ENCODE assay signal across 8 cellular contexts in the genomic region with DNA sequence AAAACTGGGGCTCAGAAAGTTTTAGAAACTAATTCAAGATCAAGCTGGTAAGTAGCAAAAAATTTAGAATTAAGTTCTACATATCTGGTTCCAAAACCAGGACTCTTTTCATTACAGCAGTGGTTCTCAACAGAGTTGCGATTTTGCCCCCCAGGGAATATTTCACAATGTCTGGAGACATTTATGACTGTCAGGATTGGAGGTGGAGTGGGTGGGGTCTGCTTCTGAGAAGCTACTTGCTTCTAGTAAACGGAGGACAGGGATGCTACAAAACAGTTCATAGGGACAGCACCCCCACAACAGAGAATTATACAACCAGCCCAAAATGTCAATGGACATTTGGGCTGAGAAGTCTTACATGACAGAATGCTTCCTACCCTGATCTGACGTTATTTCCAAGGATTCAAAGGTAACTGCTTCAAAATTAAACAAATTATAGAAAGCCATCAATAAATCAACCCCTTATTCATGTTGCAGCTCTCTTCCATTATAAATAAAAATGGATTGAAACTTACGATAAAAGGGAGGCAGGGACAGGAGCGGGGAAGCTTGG. TPM values are rescaled to one million over a fixed set of nuclear protein-coding genes. Genes with fewer than 3 reads are reported as not detected.
DNase-seq lines count a peak whose midpoint lies in the region; ATAC-seq lines count a peak whose summit lies in the region.

No MANE protein-coding gene starts in this region.

- H3K27me3 Mint-ChIP-seq in activated naive CD4-positive, alpha-beta T cell treated with anti-CD3 and anti-CD28 coated beads, Interleukin-2, amount 50 U/mL, for 24 hours, result no peaks in the 10 kb centered on the region
- H3K27me3 Mint-ChIP-seq in activated naive CD8-positive, alpha-beta T cell treated with anti-CD3 and anti-CD28 coated beads, Interleukin-2, amount 10 ng/mL, durations not matched to agents 7 days and 5 days, result peaks cover 13% of the 10 kb centered on the region
- peaks cover 8% of the 10 kb centered on the region for H3K27me3 Mint-ChIP-seq in stimulated activated naive CD8-positive, alpha-beta T cell treated with anti-CD3 and anti-CD28 coated beads, Interleukin-15, amount 100 ng/mL, for 72 hours

- H3K27ac Mint-ChIP-seq in activated naive CD4-positive, alpha-beta T cell treated with anti-CD3 and anti-CD28 coated beads, Interleukin-2, amount 50 U/mL, for 24 hours, result no peak overlapping the region
- peak overlapping the region; percentile 87 for H3K27ac Mint-ChIP-seq in activated naive CD8-positive, alpha-beta T cell treated with anti-CD3 and anti-CD28 coated beads, Interleukin-2, amount 10 ng/mL, durations not matched to agents 7 days and 5 days
- peak overlapping the region in 1 of 2 donors; percentile 92 for H3K27ac Mint-ChIP-seq in stimulated activated naive CD8-positive, alpha-beta T cell treated with anti-CD3 and anti-CD28 coated beads, Interleukin-15, amount 100 ng/mL, for 72 hours

- POLR2A ChIA-PET in activated naive CD8-positive, alpha-beta T cell treated with anti-CD3 and anti-CD28 coated beads, Interleukin-2, amount 10 ng/mL, durations not matched to agents 7 days and 5 days (lab: Charles Lee), result no interaction called here

- no peaks in the 10 kb centered on the region for H3K9me3 Mint-ChIP-seq in activated naive CD4-positive, alpha-beta T cell treated with anti-CD3 and anti-CD28 coated beads, Interleukin-2, amount 50 U/mL, for 24 hours
- H3K9me3 Mint-ChIP-seq in activated naive CD8-positive, alpha-beta T cell treated with anti-CD3 and anti-CD28 coated beads, Interleukin-2, amount 10 ng/mL, durations not matched to agents 7 days and 5 days, result no peaks in the 10 kb centered on the region
- no peaks in the 10 kb centered on the region for H3K9me3 Mint-ChIP-seq in stimulated activated naive CD8-positive, alpha-beta T cell treated with anti-CD3 and anti-CD28 coated beads, Interleukin-15, amount 100 ng/mL, for 72 hours

- H3K4me1 ChIP-seq in iPS-20b (ENCODE audit: insufficient read depth, low read length), result peaks cover 7% of the 10 kb centered on the region; the same call in 1 of the 2 replicates

- peak overlapping the region; percentile 95 for H3K4me3 Mint-ChIP-seq in activated naive CD4-positive, alpha-beta T cell treated with anti-CD3 and anti-CD28 coated beads, Interleukin-2, amount 50 U/mL, for 24 hours
- H3K4me3 Mint-ChIP-seq in activated naive CD8-positive, alpha-beta T cell treated with anti-CD3 and anti-CD28 coated beads, Interleukin-2, amount 10 ng/mL, durations not matched to agents 7 days and 5 days, result peak overlapping the region; percentile 90
- H3K4me3 Mint-ChIP-seq in stimulated activated naive CD8-positive, alpha-beta T cell treated with anti-CD3 and anti-CD28 coated beads, Interleukin-15, amount 100 ng/mL, for 72 hours, result peak overlapping the region; percentile 94 to 97

- H3K9ac ChIP-seq in iPS-20b (ENCODE audit: low read depth, low read length), result peak overlapping the region; percentile 82; the same call in 1 of the 2 replicates

- H3K27me3 ChIP-seq in iPS-20b (ENCODE audit: insufficient read depth, low read length), result peaks cover 9% of the 10 kb centered on the region; the same call in 1 of the 2 replicates

- no peak for ATAC-seq in activated naive CD8-positive, alpha-beta T cell treated with anti-CD3 and anti-CD28 coated beads, Interleukin-2, amount 10 ng/mL, durations not matched to agents 7 days and 5 days (ENCODE audit: low read depth)
- no peak for ATAC-seq in stimulated activated naive CD8-positive, alpha-beta T cell treated with anti-CD3 and anti-CD28 coated beads, Interleukin-15, amount 100 ng/mL, for 72 hours
- ATAC-seq in GM21825 (IDR thresholded peaks at IDR 0.05; ENCODE audit: unreplicated experiment), result no peak

- H3K4me3 ChIP-seq in iPS-20b (ENCODE audit: low read length), result peak overlapping the region; percentile 89

- H3K36me3 ChIP-seq in iPS-20b (ENCODE audit: insufficient read depth, low read depth, low read length), result no peaks in the 10 kb centered on the region

- no peaks in the 10 kb centered on the region for H3K9me3 ChIP-seq in iPS-20b (ENCODE audit: insufficient read depth, low read depth, low read length)

- H3K27ac ChIP-seq in iPS-20b (ENCODE audit: low read length), result no peak overlapping the region

- DNase-seq in activated naive CD4-positive, alpha-beta T cell treated with Interleukin-2 at 50 U/mL for 16 hours, result no peak
- no peak for DNase-seq in activated naive CD8-positive, alpha-beta T cell treated with anti-CD3 and anti-CD28 coated beads, Interleukin-2, amount 10 ng/mL, durations not matched to agents 7 days and 5 days
- DNase-seq in stimulated activated naive CD8-positive, alpha-beta T cell treated with anti-CD3 and anti-CD28 coated beads, Interleukin-15, amount 100 ng/mL, for 72 hours, result no peak
- DNase-seq in NCI-H510A (lab: John Stamatoyannopoulos, UW), result no peak
- no peak for DNase-seq in NCI-H2081 treated with DMSO at 0.1 percent for 48 hours (lab: John Stamatoyannopoulos, UW)

- H3K36me3 Mint-ChIP-seq in activated naive CD4-positive, alpha-beta T cell treated with anti-CD3 and anti-CD28 coated beads, Interleukin-2, amount 50 U/mL, for 24 hours, result no peaks in the 10 kb centered on the region
- H3K36me3 Mint-ChIP-seq in activated naive CD8-positive, alpha-beta T cell treated with anti-CD3 and anti-CD28 coated beads, Interleukin-2, amount 10 ng/mL, durations not matched to agents 7 days and 5 days, result no peaks in the 10 kb centered on the region

- peaks cover 28% of the 10 kb centered on the region for H3K4me1 Mint-ChIP-seq in activated naive CD4-positive, alpha-beta T cell treated with anti-CD3 and anti-CD28 coated beads, Interleukin-2, amount 50 U/mL, for 24 hours
- peaks cover 11% of the 10 kb centered on the region for H3K4me1 Mint-ChIP-seq in activated naive CD8-positive, alpha-beta T cell treated with anti-CD3 and anti-CD28 coated beads, Interleukin-2, amount 10 ng/mL, durations not matched to agents 7 days and 5 days
- H3K4me1 Mint-ChIP-seq in stimulated activated naive CD8-positive, alpha-beta T cell treated with anti-CD3 and anti-CD28 coated beads, Interleukin-15, amount 100 ng/mL, for 72 hours, result peaks cover 21% of the 10 kb centered on the region

RNA-seq across cellular contexts. Expression of a gene that starts 0.7 kb away (rescaled TPM):
- total RNA-seq in activated naive CD8-positive, alpha-beta T cell treated with anti-CD3 and anti-CD28 coated beads, Interleukin-2, amount 10 ng/mL, durations not matched to agents 7 days and 5 days, result 1 to 10 TPM; 2.9 to 3.3 TPM
